5 cellular contexts compared by ENCODE assay signal in the genomic region with DNA sequence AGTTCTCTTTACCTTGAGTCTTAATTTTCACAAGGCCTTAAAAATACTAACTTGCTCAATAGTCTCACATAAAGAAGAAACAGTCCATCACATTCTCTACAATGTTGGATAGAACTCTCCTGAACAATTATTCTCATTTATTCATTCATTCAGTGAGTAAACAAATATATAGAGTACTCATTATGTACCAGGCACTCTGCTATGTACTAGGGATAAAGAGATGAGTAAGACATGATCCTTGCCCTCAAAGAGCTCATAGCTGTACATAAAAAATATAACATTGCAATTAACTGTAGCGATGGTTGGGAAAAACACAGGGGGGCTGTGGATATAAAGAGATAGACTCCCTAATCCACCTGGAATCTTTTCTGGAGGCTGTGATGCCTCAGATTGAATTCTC.
"Had no signal": no experiment of that assay in that cellular context is flagged by ENCODE, and none has a peak within 500 bp of the region (broad histone marks: within the 10 kb centered on the region; RNA-seq: fewer than 3 reads in every experiment).

No MANE protein-coding gene starts in this region.

- ATAC-seq: HepG2, K562 had no signal

- H3K27ac ChIP-seq: HL-60 had no signal

- DNase-seq: IMR-90, KBM-7 had no signal

- H3K4me3 ChIP-seq: K562 had no signal
